Comparison of ENCODE assay signal across 8 cellular contexts in genomic region chr1:148389027-148389339, GRCh38.
DNase-seq lines count a peak whose midpoint lies in the region; ATAC-seq and TF ChIP-seq lines count a peak whose summit lies in the region.

No MANE protein-coding gene starts in this region.

- in situ Hi-C loops in GM23248 (cut with MboI) = no loop called here

- TF ChIP-seq CTCF in foreskin keratinocyte (conservative IDR thresholded peaks at IDR 0.05) = no peak

- POLR2A ChIA-PET in activated CD4-positive, alpha-beta memory T cell treated with anti-CD3 and anti-CD28 coated beads, Interleukin-2, amount 10 ng/mL, durations not matched to agents 7 days and 5 days (lab: Charles Lee) = interaction anchor here (0.9 to 2.4 kb wide), 12 partner anchors 8 to 351 kb away, joined by 3 to 57 read pairs (median 10); no protein-coding TSS in a partner anchor

- no peaks in the 10 kb centered on the region for H3K79me2 ChIP-seq in GM23248 (ENCODE audit: insufficient read depth)

- ATAC-seq in foreskin keratinocyte = no peak
- no peak for ATAC-seq in HG02571 (IDR thresholded peaks at IDR 0.05; ENCODE audit: unreplicated experiment)

- no peaks in the 10 kb centered on the region for H3K27me3 Mint-ChIP-seq in activated CD4-positive, alpha-beta memory T cell treated with anti-CD3 and anti-CD28 coated beads, Interleukin-2, amount 10 ng/mL, durations not matched to agents 7 days and 5 days

- H3K9me3 ChIP-seq in GM23248 (ENCODE audit: low read depth) (no peaks in the 10 kb centered on the region), skeletal muscle satellite cell (replicated peaks; ENCODE audit: low read length) (no peaks in the 10 kb centered on the region)

- H3K27ac Mint-ChIP-seq in activated CD4-positive, alpha-beta memory T cell treated with anti-CD3 and anti-CD28 coated beads, Interleukin-2, amount 10 ng/mL, durations not matched to agents 7 days and 5 days = peak overlapping the region; percentile 95

- H3K9me2 ChIP-seq in GM23248 (ENCODE audit: insufficient read depth) = no peaks in the 10 kb centered on the region

- H4K20me1 ChIP-seq in GM23248 (ENCODE audit: insufficient read depth) = no peaks in the 10 kb centered on the region

- H3K36me3 Mint-ChIP-seq in activated CD4-positive, alpha-beta memory T cell treated with anti-CD3 and anti-CD28 coated beads, Interleukin-2, amount 10 ng/mL, durations not matched to agents 7 days and 5 days (ENCODE audit: low read depth) = no peaks in the 10 kb centered on the region

- H3K27me3 ChIP-seq in GM23248 (replicated peaks; ENCODE audit: insufficient read depth) = no peaks in the 10 kb centered on the region
- H3K27me3 ChIP-seq in foreskin keratinocyte = no peaks in the 10 kb centered on the region
- no peaks in the 10 kb centered on the region for H3K27me3 ChIP-seq in skeletal muscle satellite cell (ENCODE audit: control insufficient read depth, insufficient read depth, low read length)

- H3K27ac ChIP-seq in GM23248 = peak overlapping the region; percentile 91
- H3K27ac ChIP-seq in foreskin keratinocyte = peak overlapping the region; percentile 98

- H3K9me3 Mint-ChIP-seq in activated CD4-positive, alpha-beta memory T cell treated with anti-CD3 and anti-CD28 coated beads, Interleukin-2, amount 10 ng/mL, durations not matched to agents 7 days and 5 days = no peaks in the 10 kb centered on the region

- H3K4me3 ChIP-seq in GM23248 (peak overlapping the region; percentile 78), skeletal muscle satellite cell (ENCODE audit: low read length) (peak overlapping the region; percentile 72)

- DNase-seq in GM23248 (no peak), foreskin keratinocyte (no peak), NCI-H526 (lab: John Stamatoyannopoulos, UW) (no peak), NCI-H69 (lab: John Stamatoyannopoulos, UW) (no peak), NCI-H446 (lab: John Stamatoyannopoulos, UW) (no peak)
- no peak for DNase-seq in activated CD4-positive, alpha-beta memory T cell treated with anti-CD3 and anti-CD28 coated beads, Interleukin-2, amount 10 ng/mL, durations not matched to agents 7 days and 5 days

- H3K9ac ChIP-seq in GM23248 (peak overlapping the region; percentile 86), skeletal muscle satellite cell (ENCODE audit: low read depth, low read length) (peak overlapping the region; percentile 82)

- H2AFZ ChIP-seq in GM23248 = peak overlapping the region; percentile 98

- peaks cover 38% of the 10 kb centered on the region for H3K4me1 Mint-ChIP-seq in activated CD4-positive, alpha-beta memory T cell treated with anti-CD3 and anti-CD28 coated beads, Interleukin-2, amount 10 ng/mL, durations not matched to agents 7 days and 5 days

- 3 to 5% methylated on average over 6 of the region's 6 CpGs for WGBS in GM23248 (ENCODE audit: low coverage in 1 of 2, low lambda C conversion rate in 2 of 2, missing lambda C conversion rate in 2 of 2), 2 experiments

- H3K4me1 ChIP-seq in GM23248 (ENCODE audit: insufficient read depth) = no peaks in the 10 kb centered on the region
- no peaks in the 10 kb centered on the region for H3K4me1 ChIP-seq in foreskin keratinocyte
- H3K4me1 ChIP-seq in skeletal muscle satellite cell (ENCODE audit: control insufficient read depth, insufficient read depth, low read length) = no peaks in the 10 kb centered on the region

- CTCF ChIA-PET in activated CD4-positive, alpha-beta memory T cell treated with anti-CD3 and anti-CD28 coated beads, Interleukin-2, amount 10 ng/mL, durations not matched to agents 7 days and 5 days (lab: Charles Lee) = interaction anchor here (2.1 kb wide), 1 partner anchor 17 kb away, joined by 12 read pairs; no protein-coding TSS in a partner anchor

- no peaks in the 10 kb centered on the region for H3K36me3 ChIP-seq in GM23248 (ENCODE audit: low read depth)
- no peaks in the 10 kb centered on the region for H3K36me3 ChIP-seq in skeletal muscle satellite cell (ENCODE audit: insufficient read depth, low read length)

- H3K4me2 ChIP-seq in GM23248 (ENCODE audit: unreplicated experiment) (peak overlapping the region; percentile 98), skeletal muscle satellite cell (ENCODE audit: low read length) (peak overlapping the region; percentile 85)

- peaks cover 6% of the 10 kb centered on the region; the same call in 1 of the 2 replicates for H3F3A ChIP-seq in GM23248 (ENCODE audit: insufficient read depth)

- H3K4me3 Mint-ChIP-seq in activated CD4-positive, alpha-beta memory T cell treated with anti-CD3 and anti-CD28 coated beads, Interleukin-2, amount 10 ng/mL, durations not matched to agents 7 days and 5 days = peak overlapping the region; percentile 86
